In the genomic region with DNA sequence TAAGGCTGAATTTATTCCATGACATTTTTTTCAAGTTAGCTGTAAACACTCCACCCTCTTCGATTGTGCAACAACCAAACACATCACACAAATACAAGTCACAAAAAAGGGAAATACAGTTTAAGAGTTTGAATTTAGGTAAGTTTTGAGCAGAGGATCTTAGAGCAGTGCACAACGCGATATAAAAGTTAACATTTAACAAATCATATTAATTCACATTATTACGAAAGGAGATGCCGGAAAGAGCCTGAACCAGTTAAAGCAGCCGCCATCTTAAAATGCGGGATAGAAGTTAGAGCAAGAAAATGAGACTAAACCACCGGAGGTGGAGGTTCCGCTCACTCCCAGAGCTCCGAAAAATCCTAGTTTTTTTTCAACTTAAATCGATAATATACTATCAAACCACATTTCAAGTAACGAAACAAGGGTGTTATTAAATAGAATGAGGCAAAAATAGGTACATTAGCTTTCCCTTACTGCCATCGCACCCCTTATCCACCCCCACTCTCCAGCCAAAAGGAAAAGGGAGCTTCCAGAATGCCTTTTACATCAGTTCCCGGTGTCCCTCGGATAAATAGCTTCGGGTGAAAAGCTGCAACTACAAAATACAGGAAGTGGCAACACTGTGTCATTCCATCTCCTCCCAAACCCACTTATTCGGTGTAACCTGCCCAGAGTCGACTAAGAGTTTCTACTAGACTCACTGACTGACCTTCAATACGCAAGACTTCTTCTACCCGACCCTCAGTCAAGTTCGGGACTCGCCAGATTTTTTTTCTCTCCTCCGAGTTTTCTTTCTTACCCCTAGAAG, we compare ENCODE assay signal across 1 cellular context.
TF ChIP-seq lines count a peak whose summit lies in the region.

No MANE protein-coding gene starts in this region.

TF ChIP-seq in K562, 482 proteins besides CTCF, POLR2A, EP300 and RAD21 (continued from another document and continues in another):
- TF ChIP-seq, protein P1, sequence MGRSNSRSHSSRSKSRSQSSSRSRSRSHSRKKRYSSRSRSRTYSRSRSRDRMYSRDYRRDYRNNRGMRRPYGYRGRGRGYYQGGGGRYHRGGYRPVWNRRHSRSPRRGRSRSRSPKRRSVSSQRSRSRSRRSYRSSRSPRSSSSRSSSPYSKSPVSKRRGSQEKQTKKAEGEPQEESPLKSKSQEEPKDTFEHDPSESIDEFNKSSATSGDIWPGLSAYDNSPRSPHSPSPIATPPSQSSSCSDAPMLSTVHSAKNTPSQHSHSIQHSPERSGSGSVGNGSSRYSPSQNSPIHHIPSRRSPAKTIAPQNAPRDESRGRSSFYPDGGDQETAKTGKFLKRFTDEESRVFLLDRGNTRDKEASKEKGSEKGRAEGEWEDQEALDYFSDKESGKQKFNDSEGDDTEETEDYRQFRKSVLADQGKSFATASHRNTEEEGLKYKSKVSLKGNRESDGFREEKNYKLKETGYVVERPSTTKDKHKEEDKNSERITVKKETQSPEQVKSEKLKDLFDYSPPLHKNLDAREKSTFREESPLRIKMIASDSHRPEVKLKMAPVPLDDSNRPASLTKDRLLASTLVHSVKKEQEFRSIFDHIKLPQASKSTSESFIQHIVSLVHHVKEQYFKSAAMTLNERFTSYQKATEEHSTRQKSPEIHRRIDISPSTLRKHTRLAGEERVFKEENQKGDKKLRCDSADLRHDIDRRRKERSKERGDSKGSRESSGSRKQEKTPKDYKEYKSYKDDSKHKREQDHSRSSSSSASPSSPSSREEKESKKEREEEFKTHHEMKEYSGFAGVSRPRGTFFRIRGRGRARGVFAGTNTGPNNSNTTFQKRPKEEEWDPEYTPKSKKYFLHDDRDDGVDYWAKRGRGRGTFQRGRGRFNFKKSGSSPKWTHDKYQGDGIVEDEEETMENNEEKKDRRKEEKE (IDR thresholded peaks at IDR 0.05; ENCODE audit: borderline replicate concordance in 1 of 2, control insufficient read depth in 1 of 2, low read depth in 2 of 2, low read length in 1 of 2): peak; percentile 69 to 77; a peak in 1 of 4 replicates
- TF ChIP-seq, protein P2, sequence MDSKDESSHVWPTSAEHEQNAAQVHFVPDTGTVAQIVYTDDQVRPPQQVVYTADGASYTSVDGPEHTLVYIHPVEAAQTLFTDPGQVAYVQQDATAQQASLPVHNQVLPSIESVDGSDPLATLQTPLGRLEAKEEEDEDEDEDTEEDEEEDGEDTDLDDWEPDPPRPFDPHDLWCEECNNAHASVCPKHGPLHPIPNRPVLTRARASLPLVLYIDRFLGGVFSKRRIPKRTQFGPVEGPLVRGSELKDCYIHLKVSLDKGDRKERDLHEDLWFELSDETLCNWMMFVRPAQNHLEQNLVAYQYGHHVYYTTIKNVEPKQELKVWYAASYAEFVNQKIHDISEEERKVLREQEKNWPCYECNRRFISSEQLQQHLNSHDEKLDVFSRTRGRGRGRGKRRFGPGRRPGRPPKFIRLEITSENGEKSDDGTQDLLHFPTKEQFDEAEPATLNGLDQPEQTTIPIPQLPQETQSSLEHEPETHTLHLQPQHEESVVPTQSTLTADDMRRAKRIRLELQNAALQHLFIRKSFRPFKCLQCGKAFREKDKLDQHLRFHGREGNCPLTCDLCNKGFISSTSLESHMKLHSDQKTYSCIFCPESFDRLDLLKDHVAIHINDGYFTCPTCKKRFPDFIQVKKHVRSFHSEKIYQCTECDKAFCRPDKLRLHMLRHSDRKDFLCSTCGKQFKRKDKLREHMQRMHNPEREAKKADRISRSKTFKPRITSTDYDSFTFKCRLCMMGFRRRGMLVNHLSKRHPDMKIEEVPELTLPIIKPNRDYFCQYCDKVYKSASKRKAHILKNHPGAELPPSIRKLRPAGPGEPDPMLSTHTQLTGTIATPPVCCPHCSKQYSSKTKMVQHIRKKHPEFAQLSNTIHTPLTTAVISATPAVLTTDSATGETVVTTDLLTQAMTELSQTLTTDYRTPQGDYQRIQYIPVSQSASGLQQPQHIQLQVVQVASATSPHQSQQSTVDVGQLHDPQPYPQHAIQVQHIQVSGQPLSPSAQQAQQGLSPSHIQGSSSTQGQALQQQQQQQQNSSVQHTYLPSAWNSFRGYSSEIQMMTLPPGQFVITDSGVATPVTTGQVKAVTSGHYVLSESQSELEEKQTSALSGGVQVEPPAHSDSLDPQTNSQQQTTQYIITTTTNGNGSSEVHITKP (IDR thresholded peaks at IDR 0.05; ENCODE audit: partially characterized antibody): peak; percentile 99
- TF ChIP-seq GABPA (tag; conservative IDR thresholded peaks at IDR 0.05; ENCODE audit: low read depth): peak; percentile 86
- TF ChIP-seq, protein P3, sequence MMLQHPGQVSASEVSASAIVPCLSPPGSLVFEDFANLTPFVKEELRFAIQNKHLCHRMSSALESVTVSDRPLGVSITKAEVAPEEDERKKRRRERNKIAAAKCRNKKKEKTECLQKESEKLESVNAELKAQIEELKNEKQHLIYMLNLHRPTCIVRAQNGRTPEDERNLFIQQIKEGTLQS (IDR thresholded peaks at IDR 0.05): peak; percentile 56
- TF ChIP-seq, protein P3 (CRISPR knock-in tag; conservative IDR thresholded peaks at IDR 0.05): no peak
- TF ChIP-seq GTF2E2 (tag; IDR thresholded peaks at IDR 0.05): no peak
- TF ChIP-seq CREM (IDR thresholded peaks at IDR 0.05; ENCODE audit: low read depth): peak; percentile 55
- peak; percentile 74; the same call in 1 of the 2 replicates for TF ChIP-seq TCF7L2 (IDR thresholded peaks at IDR 0.05; ENCODE audit: low read depth, low read length)
- peak; percentile 87 for TF ChIP-seq CEBPG (CRISPR knock-in tag; IDR thresholded peaks at IDR 0.05)
- TF ChIP-seq CEBPG (tag; conservative IDR thresholded peaks at IDR 0.05 in 1 of 2, IDR thresholded peaks at IDR 0.05 in 1 of 2): peak; percentile 91 to 99
- no peak for TF ChIP-seq JUN (IDR thresholded peaks at IDR 0.05; ENCODE audit: borderline replicate concordance, low read depth, low read length)
- no peak for TF ChIP-seq JUN (CRISPR knock-in tag; IDR thresholded peaks at IDR 0.05; ENCODE audit: borderline replicate concordance)
- TF ChIP-seq NFRKB (IDR thresholded peaks at IDR 0.05; ENCODE audit: low read depth): peak; percentile 65; the same call in 1 of the 2 replicates
- TF ChIP-seq RNF2 (IDR thresholded peaks at IDR 0.05): no peak
- TF ChIP-seq YY1 (IDR thresholded peaks at IDR 0.05; ENCODE audit: borderline replicate concordance in 1 of 3, control insufficient read depth in 1 of 3, extremely low read depth in 1 of 3, insufficient read depth in 3 of 3, insufficient read length in 1 of 3, insufficient replicate concordance in 2 of 3, low read depth in 1 of 3, low read length in 2 of 3): peak; percentile 57 to 91 (median 58)
- TF ChIP-seq RBFOX2 (IDR thresholded peaks at IDR 0.05; ENCODE audit: low read depth, low read length): no peak; the same call in none of the 2 replicates
- TF ChIP-seq ADNP (tag; IDR thresholded peaks at IDR 0.05): no peak
- TF ChIP-seq SIN3A (IDR thresholded peaks at IDR 0.05; ENCODE audit: borderline replicate concordance in 2 of 2, control insufficient read depth in 1 of 2, low read depth in 2 of 2, low read length in 2 of 2): 0 out of 4 replicates have a peak, but pooled peaks of 1 of the 2 experiments have one; percentile 4
- TF ChIP-seq ZNF699 (CRISPR knock-in tag; IDR thresholded peaks at IDR 0.05; ENCODE audit: insufficient replicate concordance): no peak
- TF ChIP-seq ZNF717 (CRISPR knock-in tag; IDR thresholded peaks at IDR 0.05): no peak
- TF ChIP-seq, protein P4, sequence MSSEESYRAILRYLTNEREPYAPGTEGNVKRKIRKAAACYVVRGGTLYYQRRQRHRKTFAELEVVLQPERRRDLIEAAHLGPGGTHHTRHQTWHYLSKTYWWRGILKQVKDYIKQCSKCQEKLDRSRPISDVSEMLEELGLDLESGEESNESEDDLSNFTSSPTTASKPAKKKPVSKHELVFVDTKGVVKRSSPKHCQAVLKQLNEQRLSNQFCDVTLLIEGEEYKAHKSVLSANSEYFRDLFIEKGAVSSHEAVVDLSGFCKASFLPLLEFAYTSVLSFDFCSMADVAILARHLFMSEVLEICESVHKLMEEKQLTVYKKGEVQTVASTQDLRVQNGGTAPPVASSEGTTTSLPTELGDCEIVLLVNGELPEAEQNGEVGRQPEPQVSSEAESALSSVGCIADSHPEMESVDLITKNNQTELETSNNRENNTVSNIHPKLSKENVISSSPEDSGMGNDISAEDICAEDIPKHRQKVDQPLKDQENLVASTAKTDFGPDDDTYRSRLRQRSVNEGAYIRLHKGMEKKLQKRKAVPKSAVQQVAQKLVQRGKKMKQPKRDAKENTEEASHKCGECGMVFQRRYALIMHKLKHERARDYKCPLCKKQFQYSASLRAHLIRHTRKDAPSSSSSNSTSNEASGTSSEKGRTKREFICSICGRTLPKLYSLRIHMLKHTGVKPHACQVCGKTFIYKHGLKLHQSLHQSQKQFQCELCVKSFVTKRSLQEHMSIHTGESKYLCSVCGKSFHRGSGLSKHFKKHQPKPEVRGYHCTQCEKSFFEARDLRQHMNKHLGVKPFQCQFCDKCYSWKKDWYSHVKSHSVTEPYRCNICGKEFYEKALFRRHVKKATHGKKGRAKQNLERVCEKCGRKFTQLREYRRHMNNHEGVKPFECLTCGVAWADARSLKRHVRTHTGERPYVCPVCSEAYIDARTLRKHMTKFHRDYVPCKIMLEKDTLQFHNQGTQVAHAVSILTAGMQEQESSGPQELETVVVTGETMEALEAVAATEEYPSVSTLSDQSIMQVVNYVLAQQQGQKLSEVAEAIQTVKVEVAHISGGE (CRISPR knock-in tag; IDR thresholded peaks at IDR 0.05): peak in 1 of 3 experiments; percentile 95; a peak in 2 of 6 replicates
- no peak for TF ChIP-seq ZNF282 (CRISPR knock-in tag; IDR thresholded peaks at IDR 0.05)
- no peak for TF ChIP-seq MED1 (CRISPR knock-in tag; IDR thresholded peaks at IDR 0.05; ENCODE audit: borderline replicate concordance)
- no peak for TF ChIP-seq ZNF583 (CRISPR knock-in tag; IDR thresholded peaks at IDR 0.05)
- no peak for TF ChIP-seq MAFG (tag; conservative IDR thresholded peaks at IDR 0.05)
- TF ChIP-seq SMARCB1 (IDR thresholded peaks at IDR 0.05; ENCODE audit: insufficient read length, low read depth): no peak
- no peak for TF ChIP-seq ZBTB8A (IDR thresholded peaks at IDR 0.05; ENCODE audit: partially characterized antibody)
- TF ChIP-seq NONO (IDR thresholded peaks at IDR 0.05; ENCODE audit: low read depth in 2 of 2, low read length in 1 of 2): peak in 1 of 2 experiments; percentile 96; a peak in 2 of 4 replicates
- TF ChIP-seq TAF1 (IDR thresholded peaks at IDR 0.05; ENCODE audit: control insufficient read depth, extremely low read depth, insufficient read depth, low read length, severe bottlenecking): peak; percentile 14
- peak; percentile 37; the same call in 1 of the 2 replicates for TF ChIP-seq SMARCA4 (IDR thresholded peaks at IDR 0.05)
- TF ChIP-seq JUND (IDR thresholded peaks at IDR 0.05; ENCODE audit: borderline replicate concordance, low read depth, low read length): peak; percentile 57; the same call in 1 of the 2 replicates
- no peak for TF ChIP-seq JUND (tag; IDR thresholded peaks at IDR 0.05; ENCODE audit: borderline replicate concordance, low read depth, low read length)
- TF ChIP-seq POLR2AphosphoS5 (IDR thresholded peaks at IDR 0.05; ENCODE audit: control insufficient read depth, insufficient read depth, low read depth, low read length): 0 out of 2 replicates have a peak, but pooled peaks have one; percentile 21
- TF ChIP-seq, protein P5, sequence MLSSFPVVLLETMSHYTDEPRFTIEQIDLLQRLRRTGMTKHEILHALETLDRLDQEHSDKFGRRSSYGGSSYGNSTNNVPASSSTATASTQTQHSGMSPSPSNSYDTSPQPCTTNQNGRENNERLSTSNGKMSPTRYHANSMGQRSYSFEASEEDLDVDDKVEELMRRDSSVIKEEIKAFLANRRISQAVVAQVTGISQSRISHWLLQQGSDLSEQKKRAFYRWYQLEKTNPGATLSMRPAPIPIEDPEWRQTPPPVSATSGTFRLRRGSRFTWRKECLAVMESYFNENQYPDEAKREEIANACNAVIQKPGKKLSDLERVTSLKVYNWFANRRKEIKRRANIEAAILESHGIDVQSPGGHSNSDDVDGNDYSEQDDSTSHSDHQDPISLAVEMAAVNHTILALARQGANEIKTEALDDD (IDR thresholded peaks at IDR 0.05): peak; percentile 39; the same call in 1 of the 2 replicates
- TF ChIP-seq SPI1 (IDR thresholded peaks at IDR 0.05; ENCODE audit: borderline replicate concordance, low read depth, low read length): peak; percentile 92
- no peak for TF ChIP-seq ARID1B (IDR thresholded peaks at IDR 0.05)
- peak; percentile 57; the same call in 1 of the 2 replicates for TF ChIP-seq GABPB1 (CRISPR knock-in tag; IDR thresholded peaks at IDR 0.05)
- no peak for TF ChIP-seq ZNF764 (CRISPR knock-in tag; IDR thresholded peaks at IDR 0.05; ENCODE audit: low read depth)
- peak; percentile 10 for TF ChIP-seq TBP (optimal IDR thresholded peaks at IDR 0.05; ENCODE audit: low read depth, low read length)
- TF ChIP-seq ASH1L (IDR thresholded peaks at IDR 0.05; ENCODE audit: borderline replicate concordance, low read depth, partially characterized antibody): peak; percentile 54
- 0 out of 2 replicates have a peak, but pooled peaks have one; percentile 15 for TF ChIP-seq POLR2G (IDR thresholded peaks at IDR 0.05; ENCODE audit: low read depth, low read length)
- TF ChIP-seq MAZ (CRISPR knock-in tag; conservative IDR thresholded peaks at IDR 0.05 in 1 of 2, IDR thresholded peaks at IDR 0.05 in 1 of 2): no peak
- TF ChIP-seq, protein P6, sequence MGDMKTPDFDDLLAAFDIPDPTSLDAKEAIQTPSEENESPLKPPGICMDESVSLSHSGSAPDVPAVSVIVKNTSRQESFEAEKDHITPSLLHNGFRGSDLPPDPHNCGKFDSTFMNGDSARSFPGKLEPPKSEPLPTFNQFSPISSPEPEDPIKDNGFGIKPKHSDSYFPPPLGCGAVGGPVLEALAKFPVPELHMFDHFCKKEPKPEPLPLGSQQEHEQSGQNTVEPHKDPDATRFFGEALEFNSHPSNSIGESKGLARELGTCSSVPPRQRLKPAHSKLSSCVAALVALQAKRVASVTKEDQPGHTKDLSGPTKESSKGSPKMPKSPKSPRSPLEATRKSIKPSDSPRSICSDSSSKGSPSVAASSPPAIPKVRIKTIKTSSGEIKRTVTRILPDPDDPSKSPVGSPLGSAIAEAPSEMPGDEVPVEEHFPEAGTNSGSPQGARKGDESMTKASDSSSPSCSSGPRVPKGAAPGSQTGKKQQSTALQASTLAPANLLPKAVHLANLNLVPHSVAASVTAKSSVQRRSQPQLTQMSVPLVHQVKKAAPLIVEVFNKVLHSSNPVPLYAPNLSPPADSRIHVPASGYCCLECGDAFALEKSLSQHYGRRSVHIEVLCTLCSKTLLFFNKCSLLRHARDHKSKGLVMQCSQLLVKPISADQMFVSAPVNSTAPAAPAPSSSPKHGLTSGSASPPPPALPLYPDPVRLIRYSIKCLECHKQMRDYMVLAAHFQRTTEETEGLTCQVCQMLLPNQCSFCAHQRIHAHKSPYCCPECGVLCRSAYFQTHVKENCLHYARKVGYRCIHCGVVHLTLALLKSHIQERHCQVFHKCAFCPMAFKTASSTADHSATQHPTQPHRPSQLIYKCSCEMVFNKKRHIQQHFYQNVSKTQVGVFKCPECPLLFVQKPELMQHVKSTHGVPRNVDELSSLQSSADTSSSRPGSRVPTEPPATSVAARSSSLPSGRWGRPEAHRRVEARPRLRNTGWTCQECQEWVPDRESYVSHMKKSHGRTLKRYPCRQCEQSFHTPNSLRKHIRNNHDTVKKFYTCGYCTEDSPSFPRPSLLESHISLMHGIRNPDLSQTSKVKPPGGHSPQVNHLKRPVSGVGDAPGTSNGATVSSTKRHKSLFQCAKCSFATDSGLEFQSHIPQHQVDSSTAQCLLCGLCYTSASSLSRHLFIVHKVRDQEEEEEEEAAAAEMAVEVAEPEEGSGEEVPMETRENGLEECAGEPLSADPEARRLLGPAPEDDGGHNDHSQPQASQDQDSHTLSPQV (IDR thresholded peaks at IDR 0.05): 0 out of 2 replicates have a peak, but pooled peaks have one; percentile 30
- no peak for TF ChIP-seq CBFA2T3 (IDR thresholded peaks at IDR 0.05)
- peak; percentile 65 for TF ChIP-seq ELF1 (tag; IDR thresholded peaks at IDR 0.05)
